Comparison of ENCODE assay signal across 1 cellular context in genomic region chr7:2241580-2242540, GRCh38.
TF ChIP-seq lines count a peak whose summit lies in the region.

MRM2 (minus strand) TSS chr7:2242205; CDS start chr7:2242169, 36 bp downstream.
NUDT1 (plus strand) TSS chr7:2242226; CDS start chr7:2244575, 2,349 bp downstream.

TF ChIP-seq in K562, 482 proteins besides CTCF, POLR2A, EP300 and RAD21 (continued from another document and continues in another):
- peak; percentile 75 for TF ChIP-seq TAF7 (tag; IDR thresholded peaks at IDR 0.05)
- TF ChIP-seq SREBF2 (CRISPR knock-in tag; IDR thresholded peaks at IDR 0.05): no peak
- no peak for TF ChIP-seq SMARCE1 (IDR thresholded peaks at IDR 0.05)
- TF ChIP-seq, protein P1, sequence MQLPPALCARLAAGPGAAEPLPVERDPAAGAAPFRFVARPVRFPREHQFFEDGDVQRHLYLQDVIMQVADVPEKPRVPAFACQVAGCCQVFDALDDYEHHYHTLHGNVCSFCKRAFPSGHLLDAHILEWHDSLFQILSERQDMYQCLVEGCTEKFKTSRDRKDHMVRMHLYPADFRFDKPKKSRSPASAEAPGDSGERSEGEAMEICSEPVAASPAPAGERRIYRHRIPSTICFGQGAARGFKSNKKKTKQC (CRISPR knock-in tag; IDR thresholded peaks at IDR 0.05): 0 out of 2 replicates have a peak, but pooled peaks have one; percentile 25
- TF ChIP-seq TARDBP (IDR thresholded peaks at IDR 0.05): no peak
- TF ChIP-seq ZNF146 (CRISPR knock-in tag; IDR thresholded peaks at IDR 0.05; ENCODE audit: unreplicated experiment): no peak
- no peak for TF ChIP-seq TBL1XR1 (IDR thresholded peaks at IDR 0.05; ENCODE audit: low read length in 2 of 2)
- TF ChIP-seq MCM3 (IDR thresholded peaks at IDR 0.05): no peak
- peak; percentile 64 for TF ChIP-seq HNRNPLL (IDR thresholded peaks at IDR 0.05; ENCODE audit: low read depth, low read length, poor library complexity, severe bottlenecking)
- no peak for TF ChIP-seq PRMT5 (CRISPR knock-in tag; IDR thresholded peaks at IDR 0.05)
- no peak for TF ChIP-seq MECOM (CRISPR knock-in tag; IDR thresholded peaks at IDR 0.05)
- no peak for TF ChIP-seq MAFK (IDR thresholded peaks at IDR 0.05; ENCODE audit: low read length)
- peak; percentile 72 to 95 (median 90) for TF ChIP-seq YY1 (IDR thresholded peaks at IDR 0.05; ENCODE audit: borderline replicate concordance in 1 of 3, control insufficient read depth in 1 of 3, extremely low read depth in 1 of 3, insufficient read depth in 3 of 3, insufficient read length in 1 of 3, insufficient replicate concordance in 2 of 3, low read depth in 1 of 3, low read length in 2 of 3)
- TF ChIP-seq SRF (CRISPR knock-in tag; IDR thresholded peaks at IDR 0.05): no peak; a peak in 1 of 4 replicates
- no peak for TF ChIP-seq HDAC3 (IDR thresholded peaks at IDR 0.05; ENCODE audit: borderline replicate concordance, partially characterized antibody)
- TF ChIP-seq GATAD2A (IDR thresholded peaks at IDR 0.05): no peak
- TF ChIP-seq SAFB (IDR thresholded peaks at IDR 0.05; ENCODE audit: borderline replicate concordance, low read depth, low read length): no peak; the same call in 1 of the 2 replicates
- TF ChIP-seq, protein P2, sequence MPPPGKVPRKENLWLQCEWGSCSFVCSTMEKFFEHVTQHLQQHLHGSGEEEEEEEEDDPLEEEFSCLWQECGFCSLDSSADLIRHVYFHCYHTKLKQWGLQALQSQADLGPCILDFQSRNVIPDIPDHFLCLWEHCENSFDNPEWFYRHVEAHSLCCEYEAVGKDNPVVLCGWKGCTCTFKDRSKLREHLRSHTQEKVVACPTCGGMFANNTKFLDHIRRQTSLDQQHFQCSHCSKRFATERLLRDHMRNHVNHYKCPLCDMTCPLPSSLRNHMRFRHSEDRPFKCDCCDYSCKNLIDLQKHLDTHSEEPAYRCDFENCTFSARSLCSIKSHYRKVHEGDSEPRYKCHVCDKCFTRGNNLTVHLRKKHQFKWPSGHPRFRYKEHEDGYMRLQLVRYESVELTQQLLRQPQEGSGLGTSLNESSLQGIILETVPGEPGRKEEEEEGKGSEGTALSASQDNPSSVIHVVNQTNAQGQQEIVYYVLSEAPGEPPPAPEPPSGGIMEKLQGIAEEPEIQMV (tag; conservative IDR thresholded peaks at IDR 0.05; ENCODE audit: low read depth): no peak
- no peak for TF ChIP-seq DIDO1 (tag; IDR thresholded peaks at IDR 0.05; ENCODE audit: low read depth)
- TF ChIP-seq SMC3 (conservative IDR thresholded peaks at IDR 0.05; ENCODE audit: insufficient read depth, low read depth, low read length): no peak
- TF ChIP-seq SREBF1 (IDR thresholded peaks at IDR 0.05; ENCODE audit: borderline replicate concordance, low read depth, low read length): no peak
- peak; percentile 74 for TF ChIP-seq POLR2H (tag; IDR thresholded peaks at IDR 0.05; ENCODE audit: low read depth)
- TF ChIP-seq MED1 (CRISPR knock-in tag; IDR thresholded peaks at IDR 0.05; ENCODE audit: borderline replicate concordance): no peak
- TF ChIP-seq FOXK1 (CRISPR knock-in tag; IDR thresholded peaks at IDR 0.05; ENCODE audit: borderline replicate concordance): no peak
- TF ChIP-seq, protein P3, sequence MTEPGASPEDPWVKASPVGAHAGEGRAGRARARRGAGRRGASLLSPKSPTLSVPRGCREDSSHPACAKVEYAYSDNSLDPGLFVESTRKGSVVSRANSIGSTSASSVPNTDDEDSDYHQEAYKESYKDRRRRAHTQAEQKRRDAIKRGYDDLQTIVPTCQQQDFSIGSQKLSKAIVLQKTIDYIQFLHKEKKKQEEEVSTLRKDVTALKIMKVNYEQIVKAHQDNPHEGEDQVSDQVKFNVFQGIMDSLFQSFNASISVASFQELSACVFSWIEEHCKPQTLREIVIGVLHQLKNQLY (CRISPR knock-in tag; conservative IDR thresholded peaks at IDR 0.05): no peak
- no peak for TF ChIP-seq NR2C1 (IDR thresholded peaks at IDR 0.05)
- TF ChIP-seq NR2C1 (tag; IDR thresholded peaks at IDR 0.05): no peak
- TF ChIP-seq ETV1 (tag; conservative IDR thresholded peaks at IDR 0.05; ENCODE audit: low read depth): peak; percentile 87
- no peak for TF ChIP-seq CBX3 (IDR thresholded peaks at IDR 0.05; ENCODE audit: borderline replicate concordance in 1 of 2, low read length in 2 of 2)
- TF ChIP-seq, protein P4, sequence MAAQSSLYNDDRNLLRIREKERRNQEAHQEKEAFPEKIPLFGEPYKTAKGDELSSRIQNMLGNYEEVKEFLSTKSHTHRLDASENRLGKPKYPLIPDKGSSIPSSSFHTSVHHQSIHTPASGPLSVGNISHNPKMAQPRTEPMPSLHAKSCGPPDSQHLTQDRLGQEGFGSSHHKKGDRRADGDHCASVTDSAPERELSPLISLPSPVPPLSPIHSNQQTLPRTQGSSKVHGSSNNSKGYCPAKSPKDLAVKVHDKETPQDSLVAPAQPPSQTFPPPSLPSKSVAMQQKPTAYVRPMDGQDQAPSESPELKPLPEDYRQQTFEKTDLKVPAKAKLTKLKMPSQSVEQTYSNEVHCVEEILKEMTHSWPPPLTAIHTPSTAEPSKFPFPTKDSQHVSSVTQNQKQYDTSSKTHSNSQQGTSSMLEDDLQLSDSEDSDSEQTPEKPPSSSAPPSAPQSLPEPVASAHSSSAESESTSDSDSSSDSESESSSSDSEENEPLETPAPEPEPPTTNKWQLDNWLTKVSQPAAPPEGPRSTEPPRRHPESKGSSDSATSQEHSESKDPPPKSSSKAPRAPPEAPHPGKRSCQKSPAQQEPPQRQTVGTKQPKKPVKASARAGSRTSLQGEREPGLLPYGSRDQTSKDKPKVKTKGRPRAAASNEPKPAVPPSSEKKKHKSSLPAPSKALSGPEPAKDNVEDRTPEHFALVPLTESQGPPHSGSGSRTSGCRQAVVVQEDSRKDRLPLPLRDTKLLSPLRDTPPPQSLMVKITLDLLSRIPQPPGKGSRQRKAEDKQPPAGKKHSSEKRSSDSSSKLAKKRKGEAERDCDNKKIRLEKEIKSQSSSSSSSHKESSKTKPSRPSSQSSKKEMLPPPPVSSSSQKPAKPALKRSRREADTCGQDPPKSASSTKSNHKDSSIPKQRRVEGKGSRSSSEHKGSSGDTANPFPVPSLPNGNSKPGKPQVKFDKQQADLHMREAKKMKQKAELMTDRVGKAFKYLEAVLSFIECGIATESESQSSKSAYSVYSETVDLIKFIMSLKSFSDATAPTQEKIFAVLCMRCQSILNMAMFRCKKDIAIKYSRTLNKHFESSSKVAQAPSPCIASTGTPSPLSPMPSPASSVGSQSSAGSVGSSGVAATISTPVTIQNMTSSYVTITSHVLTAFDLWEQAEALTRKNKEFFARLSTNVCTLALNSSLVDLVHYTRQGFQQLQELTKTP (IDR thresholded peaks at IDR 0.05; ENCODE audit: low read depth in 1 of 2, partially characterized antibody in 2 of 2): no peak
- TF ChIP-seq POU5F1 (IDR thresholded peaks at IDR 0.05; ENCODE audit: borderline replicate concordance, low read depth, low read length, partially characterized antibody): no peak
- TF ChIP-seq ZNF589 (CRISPR knock-in tag; IDR thresholded peaks at IDR 0.05; ENCODE audit: low read depth): no peak
- no peak for TF ChIP-seq DNMT1 (IDR thresholded peaks at IDR 0.05)
- TF ChIP-seq THRB (CRISPR knock-in tag; conservative IDR thresholded peaks at IDR 0.05): no peak
- TF ChIP-seq, protein P5, sequence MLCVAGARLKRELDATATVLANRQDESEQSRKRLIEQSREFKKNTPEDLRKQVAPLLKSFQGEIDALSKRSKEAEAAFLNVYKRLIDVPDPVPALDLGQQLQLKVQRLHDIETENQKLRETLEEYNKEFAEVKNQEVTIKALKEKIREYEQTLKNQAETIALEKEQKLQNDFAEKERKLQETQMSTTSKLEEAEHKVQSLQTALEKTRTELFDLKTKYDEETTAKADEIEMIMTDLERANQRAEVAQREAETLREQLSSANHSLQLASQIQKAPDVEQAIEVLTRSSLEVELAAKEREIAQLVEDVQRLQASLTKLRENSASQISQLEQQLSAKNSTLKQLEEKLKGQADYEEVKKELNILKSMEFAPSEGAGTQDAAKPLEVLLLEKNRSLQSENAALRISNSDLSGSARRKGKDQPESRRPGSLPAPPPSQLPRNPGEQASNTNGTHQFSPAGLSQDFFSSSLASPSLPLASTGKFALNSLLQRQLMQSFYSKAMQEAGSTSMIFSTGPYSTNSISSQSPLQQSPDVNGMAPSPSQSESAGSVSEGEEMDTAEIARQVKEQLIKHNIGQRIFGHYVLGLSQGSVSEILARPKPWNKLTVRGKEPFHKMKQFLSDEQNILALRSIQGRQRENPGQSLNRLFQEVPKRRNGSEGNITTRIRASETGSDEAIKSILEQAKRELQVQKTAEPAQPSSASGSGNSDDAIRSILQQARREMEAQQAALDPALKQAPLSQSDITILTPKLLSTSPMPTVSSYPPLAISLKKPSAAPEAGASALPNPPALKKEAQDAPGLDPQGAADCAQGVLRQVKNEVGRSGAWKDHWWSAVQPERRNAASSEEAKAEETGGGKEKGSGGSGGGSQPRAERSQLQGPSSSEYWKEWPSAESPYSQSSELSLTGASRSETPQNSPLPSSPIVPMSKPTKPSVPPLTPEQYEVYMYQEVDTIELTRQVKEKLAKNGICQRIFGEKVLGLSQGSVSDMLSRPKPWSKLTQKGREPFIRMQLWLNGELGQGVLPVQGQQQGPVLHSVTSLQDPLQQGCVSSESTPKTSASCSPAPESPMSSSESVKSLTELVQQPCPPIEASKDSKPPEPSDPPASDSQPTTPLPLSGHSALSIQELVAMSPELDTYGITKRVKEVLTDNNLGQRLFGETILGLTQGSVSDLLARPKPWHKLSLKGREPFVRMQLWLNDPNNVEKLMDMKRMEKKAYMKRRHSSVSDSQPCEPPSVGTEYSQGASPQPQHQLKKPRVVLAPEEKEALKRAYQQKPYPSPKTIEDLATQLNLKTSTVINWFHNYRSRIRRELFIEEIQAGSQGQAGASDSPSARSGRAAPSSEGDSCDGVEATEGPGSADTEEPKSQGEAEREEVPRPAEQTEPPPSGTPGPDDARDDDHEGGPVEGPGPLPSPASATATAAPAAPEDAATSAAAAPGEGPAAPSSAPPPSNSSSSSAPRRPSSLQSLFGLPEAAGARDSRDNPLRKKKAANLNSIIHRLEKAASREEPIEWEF (CRISPR knock-in tag; IDR thresholded peaks at IDR 0.05): no peak
- no peak for TF ChIP-seq NBN (IDR thresholded peaks at IDR 0.05; ENCODE audit: low read depth)
- no peak for TF ChIP-seq MEIS2 (IDR thresholded peaks at IDR 0.05; ENCODE audit: partially characterized antibody)
- no peak for TF ChIP-seq GABPB2 (CRISPR knock-in tag; conservative IDR thresholded peaks at IDR 0.05)
- TF ChIP-seq RBFOX2 (IDR thresholded peaks at IDR 0.05; ENCODE audit: low read depth, low read length): peak; percentile 99
- no peak for TF ChIP-seq TOE1 (IDR thresholded peaks at IDR 0.05; ENCODE audit: borderline replicate concordance)
- no peak for TF ChIP-seq TOE1 (CRISPR knock-in tag; IDR thresholded peaks at IDR 0.05; ENCODE audit: borderline replicate concordance, low read depth)
- TF ChIP-seq GTF2E2 (tag; IDR thresholded peaks at IDR 0.05): peak; percentile 93
- TF ChIP-seq KDM1A (IDR thresholded peaks at IDR 0.05): no peak
- TF ChIP-seq ZFP91 (CRISPR knock-in tag; IDR thresholded peaks at IDR 0.05): no peak
- TF ChIP-seq PCBP1 (IDR thresholded peaks at IDR 0.05; ENCODE audit: low read depth, low read length, poor library complexity, severe bottlenecking): peak; percentile 86
- TF ChIP-seq BCOR (IDR thresholded peaks at IDR 0.05): no peak
- TF ChIP-seq PATZ1 (CRISPR knock-in tag; IDR thresholded peaks at IDR 0.05; ENCODE audit: borderline replicate concordance): no peak
- no peak for TF ChIP-seq U2AF2 (optimal IDR thresholded peaks at IDR 0.05; ENCODE audit: low read depth, low read length)
- TF ChIP-seq POLR2AphosphoS5 (IDR thresholded peaks at IDR 0.05; ENCODE audit: control insufficient read depth, insufficient read depth, low read depth, low read length): peak; percentile 89
- TF ChIP-seq XRCC3 (IDR thresholded peaks at IDR 0.05): no peak
- no peak for TF ChIP-seq ZNF134 (CRISPR knock-in tag; conservative IDR thresholded peaks at IDR 0.05)
- no peak for TF ChIP-seq JUNB (CRISPR knock-in tag; conservative IDR thresholded peaks at IDR 0.05)
- no peak for TF ChIP-seq SMARCC2 (IDR thresholded peaks at IDR 0.05; ENCODE audit: low read depth)
- TF ChIP-seq SMARCA4 (IDR thresholded peaks at IDR 0.05): no peak
- TF ChIP-seq HSF4 (CRISPR knock-in tag; IDR thresholded peaks at IDR 0.05; ENCODE audit: borderline replicate concordance): no peak
